ENCODE assay signal across 2 cellular contexts in genomic region chr10:70891636-70892035, GRCh38.
TF ChIP-seq lines count a peak whose summit lies in the region.

No MANE protein-coding gene starts in this region.

TF ChIP-seq in Ishikawa, 13 proteins besides CTCF, POLR2A, EP300 and RAD21:
- TF ChIP-seq REST (IDR thresholded peaks at IDR 0.05; ENCODE audit: low read depth) = no peak
- TF ChIP-seq TCF12 (IDR thresholded peaks at IDR 0.05; ENCODE audit: low read depth) = no peak
- no peak for TF ChIP-seq CREB1 (IDR thresholded peaks at IDR 0.05; ENCODE audit: low read depth)
- peak; percentile 74 for TF ChIP-seq TEAD4 (IDR thresholded peaks at IDR 0.05)
- TF ChIP-seq USF1 (IDR thresholded peaks at IDR 0.05) = no peak
- TF ChIP-seq TAF1 (IDR thresholded peaks at IDR 0.05; ENCODE audit: low read depth) = no peak
- no peak for TF ChIP-seq EGR1 (IDR thresholded peaks at IDR 0.05)
- no peak for TF ChIP-seq MAX (IDR thresholded peaks at IDR 0.05)
- TF ChIP-seq FOXM1 (IDR thresholded peaks at IDR 0.05; ENCODE audit: borderline replicate concordance, low read depth) = 0 out of 2 replicates have a peak, but pooled peaks have one; percentile 27
TF ChIP-seq in Ishikawa: peak in this region for 2.

TF ChIP-seq in H1, 55 proteins besides CTCF, POLR2A, EP300 and RAD21:
- TF ChIP-seq JUND (IDR thresholded peaks at IDR 0.05; ENCODE audit: low read length) (peak; percentile 40; the same call in 1 of the 2 replicates), EGR1 (IDR thresholded peaks at IDR 0.05; ENCODE audit: borderline replicate concordance, low read depth, low read length) (no peak)
